Comparison of ENCODE assay signal across 1 cellular context in the genomic region with DNA sequence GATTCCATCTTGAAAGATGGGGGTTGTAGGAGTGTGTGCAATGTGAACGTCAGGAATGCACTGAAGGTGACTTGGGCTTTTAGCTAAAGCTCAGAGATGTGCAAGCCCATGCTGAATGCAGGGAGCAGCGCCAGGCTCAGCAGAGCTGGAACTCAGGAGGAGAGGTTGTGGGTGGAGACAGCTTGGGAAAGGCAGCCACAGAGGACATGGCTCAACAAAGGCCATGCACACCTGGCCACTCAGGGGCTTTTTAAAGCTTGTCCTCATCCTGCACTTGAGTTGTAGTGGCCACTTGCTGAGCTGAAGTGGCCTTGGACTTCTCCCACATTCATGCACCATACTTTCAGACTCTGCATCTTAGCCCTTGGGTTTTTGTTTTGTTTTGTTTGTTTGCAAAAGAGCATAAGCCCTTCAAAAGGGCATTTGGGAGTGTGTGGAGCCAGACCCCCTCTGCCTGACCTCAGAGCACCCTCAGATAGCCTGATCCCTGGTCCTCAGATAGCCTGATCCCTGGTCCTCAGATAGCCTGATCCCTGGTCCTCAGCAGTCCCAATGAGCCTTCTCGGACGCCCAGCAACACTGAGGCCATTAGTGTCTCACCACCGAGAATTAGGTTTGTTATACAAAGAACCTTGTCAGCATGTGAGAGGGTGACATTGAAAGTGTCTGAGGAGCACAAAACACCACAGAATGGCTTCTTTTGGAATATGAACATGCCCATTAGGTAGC.
TF ChIP-seq lines count a peak whose summit lies in the region.

No MANE protein-coding gene starts in this region.

TF ChIP-seq in K562, 482 proteins besides CTCF, POLR2A, EP300 and RAD21 (continued from another document and continues in another):
- TF ChIP-seq, protein P1, sequence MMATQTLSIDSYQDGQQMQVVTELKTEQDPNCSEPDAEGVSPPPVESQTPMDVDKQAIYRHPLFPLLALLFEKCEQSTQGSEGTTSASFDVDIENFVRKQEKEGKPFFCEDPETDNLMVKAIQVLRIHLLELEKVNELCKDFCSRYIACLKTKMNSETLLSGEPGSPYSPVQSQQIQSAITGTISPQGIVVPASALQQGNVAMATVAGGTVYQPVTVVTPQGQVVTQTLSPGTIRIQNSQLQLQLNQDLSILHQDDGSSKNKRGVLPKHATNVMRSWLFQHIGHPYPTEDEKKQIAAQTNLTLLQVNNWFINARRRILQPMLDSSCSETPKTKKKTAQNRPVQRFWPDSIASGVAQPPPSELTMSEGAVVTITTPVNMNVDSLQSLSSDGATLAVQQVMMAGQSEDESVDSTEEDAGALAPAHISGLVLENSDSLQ (IDR thresholded peaks at IDR 0.05), result no peak
- TF ChIP-seq BHLHE40 (IDR thresholded peaks at IDR 0.05; ENCODE audit: low read length) (no peak; the same call in 1 of the 2 replicates), ZNF764 (CRISPR knock-in tag; IDR thresholded peaks at IDR 0.05; ENCODE audit: low read depth) (no peak), U2AF1 (optimal IDR thresholded peaks at IDR 0.05; ENCODE audit: low read depth, low read length) (no peak), ZFP1 (CRISPR knock-in tag; IDR thresholded peaks at IDR 0.05) (no peak), NCOA6 (IDR thresholded peaks at IDR 0.05) (no peak), ZNF431 (CRISPR knock-in tag; IDR thresholded peaks at IDR 0.05) (no peak), ARNT (IDR thresholded peaks at IDR 0.05) (no peak), HNRNPUL1 (IDR thresholded peaks at IDR 0.05; ENCODE audit: low read length) (no peak), NEUROD1 (IDR thresholded peaks at IDR 0.05; ENCODE audit: borderline replicate concordance, low read depth, low read length, partially characterized antibody) (no peak), NR3C1 (CRISPR knock-in tag; IDR thresholded peaks at IDR 0.05) (no peak), HDAC1 (IDR thresholded peaks at IDR 0.05) (no peak), DDX20 (tag; IDR thresholded peaks at IDR 0.05; ENCODE audit: low read depth) (no peak), SRSF7 (optimal IDR thresholded peaks at IDR 0.05; ENCODE audit: low read depth, low read length) (no peak)
- TF ChIP-seq, protein P2, sequence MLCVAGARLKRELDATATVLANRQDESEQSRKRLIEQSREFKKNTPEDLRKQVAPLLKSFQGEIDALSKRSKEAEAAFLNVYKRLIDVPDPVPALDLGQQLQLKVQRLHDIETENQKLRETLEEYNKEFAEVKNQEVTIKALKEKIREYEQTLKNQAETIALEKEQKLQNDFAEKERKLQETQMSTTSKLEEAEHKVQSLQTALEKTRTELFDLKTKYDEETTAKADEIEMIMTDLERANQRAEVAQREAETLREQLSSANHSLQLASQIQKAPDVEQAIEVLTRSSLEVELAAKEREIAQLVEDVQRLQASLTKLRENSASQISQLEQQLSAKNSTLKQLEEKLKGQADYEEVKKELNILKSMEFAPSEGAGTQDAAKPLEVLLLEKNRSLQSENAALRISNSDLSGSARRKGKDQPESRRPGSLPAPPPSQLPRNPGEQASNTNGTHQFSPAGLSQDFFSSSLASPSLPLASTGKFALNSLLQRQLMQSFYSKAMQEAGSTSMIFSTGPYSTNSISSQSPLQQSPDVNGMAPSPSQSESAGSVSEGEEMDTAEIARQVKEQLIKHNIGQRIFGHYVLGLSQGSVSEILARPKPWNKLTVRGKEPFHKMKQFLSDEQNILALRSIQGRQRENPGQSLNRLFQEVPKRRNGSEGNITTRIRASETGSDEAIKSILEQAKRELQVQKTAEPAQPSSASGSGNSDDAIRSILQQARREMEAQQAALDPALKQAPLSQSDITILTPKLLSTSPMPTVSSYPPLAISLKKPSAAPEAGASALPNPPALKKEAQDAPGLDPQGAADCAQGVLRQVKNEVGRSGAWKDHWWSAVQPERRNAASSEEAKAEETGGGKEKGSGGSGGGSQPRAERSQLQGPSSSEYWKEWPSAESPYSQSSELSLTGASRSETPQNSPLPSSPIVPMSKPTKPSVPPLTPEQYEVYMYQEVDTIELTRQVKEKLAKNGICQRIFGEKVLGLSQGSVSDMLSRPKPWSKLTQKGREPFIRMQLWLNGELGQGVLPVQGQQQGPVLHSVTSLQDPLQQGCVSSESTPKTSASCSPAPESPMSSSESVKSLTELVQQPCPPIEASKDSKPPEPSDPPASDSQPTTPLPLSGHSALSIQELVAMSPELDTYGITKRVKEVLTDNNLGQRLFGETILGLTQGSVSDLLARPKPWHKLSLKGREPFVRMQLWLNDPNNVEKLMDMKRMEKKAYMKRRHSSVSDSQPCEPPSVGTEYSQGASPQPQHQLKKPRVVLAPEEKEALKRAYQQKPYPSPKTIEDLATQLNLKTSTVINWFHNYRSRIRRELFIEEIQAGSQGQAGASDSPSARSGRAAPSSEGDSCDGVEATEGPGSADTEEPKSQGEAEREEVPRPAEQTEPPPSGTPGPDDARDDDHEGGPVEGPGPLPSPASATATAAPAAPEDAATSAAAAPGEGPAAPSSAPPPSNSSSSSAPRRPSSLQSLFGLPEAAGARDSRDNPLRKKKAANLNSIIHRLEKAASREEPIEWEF (CRISPR knock-in tag; IDR thresholded peaks at IDR 0.05), result no peak
- TF ChIP-seq, protein P3, sequence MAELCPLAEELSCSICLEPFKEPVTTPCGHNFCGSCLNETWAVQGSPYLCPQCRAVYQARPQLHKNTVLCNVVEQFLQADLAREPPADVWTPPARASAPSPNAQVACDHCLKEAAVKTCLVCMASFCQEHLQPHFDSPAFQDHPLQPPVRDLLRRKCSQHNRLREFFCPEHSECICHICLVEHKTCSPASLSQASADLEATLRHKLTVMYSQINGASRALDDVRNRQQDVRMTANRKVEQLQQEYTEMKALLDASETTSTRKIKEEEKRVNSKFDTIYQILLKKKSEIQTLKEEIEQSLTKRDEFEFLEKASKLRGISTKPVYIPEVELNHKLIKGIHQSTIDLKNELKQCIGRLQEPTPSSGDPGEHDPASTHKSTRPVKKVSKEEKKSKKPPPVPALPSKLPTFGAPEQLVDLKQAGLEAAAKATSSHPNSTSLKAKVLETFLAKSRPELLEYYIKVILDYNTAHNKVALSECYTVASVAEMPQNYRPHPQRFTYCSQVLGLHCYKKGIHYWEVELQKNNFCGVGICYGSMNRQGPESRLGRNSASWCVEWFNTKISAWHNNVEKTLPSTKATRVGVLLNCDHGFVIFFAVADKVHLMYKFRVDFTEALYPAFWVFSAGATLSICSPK (IDR thresholded peaks at IDR 0.05; ENCODE audit: borderline replicate concordance), result no peak
- TF ChIP-seq, protein P4, sequence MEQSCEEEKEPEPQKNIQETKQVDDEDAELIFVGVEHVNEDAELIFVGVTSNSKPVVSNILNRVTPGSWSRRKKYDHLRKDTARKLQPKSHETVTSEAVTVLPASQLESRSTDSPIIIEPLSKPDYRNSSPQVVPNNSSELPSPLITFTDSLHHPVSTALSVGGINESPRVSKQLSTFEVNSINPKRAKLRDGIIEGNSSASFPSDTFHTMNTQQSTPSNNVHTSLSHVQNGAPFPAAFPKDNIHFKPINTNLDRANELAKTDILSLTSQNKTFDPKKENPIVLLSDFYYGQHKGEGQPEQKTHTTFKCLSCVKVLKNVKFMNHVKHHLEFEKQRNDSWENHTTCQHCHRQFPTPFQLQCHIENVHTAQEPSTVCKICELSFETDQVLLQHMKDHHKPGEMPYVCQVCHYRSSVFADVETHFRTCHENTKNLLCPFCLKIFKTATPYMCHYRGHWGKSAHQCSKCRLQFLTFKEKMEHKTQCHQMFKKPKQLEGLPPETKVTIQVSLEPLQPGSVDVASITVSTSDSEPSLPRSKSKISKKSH (CRISPR knock-in tag; IDR thresholded peaks at IDR 0.05), result no peak
- TF ChIP-seq, protein P5, sequence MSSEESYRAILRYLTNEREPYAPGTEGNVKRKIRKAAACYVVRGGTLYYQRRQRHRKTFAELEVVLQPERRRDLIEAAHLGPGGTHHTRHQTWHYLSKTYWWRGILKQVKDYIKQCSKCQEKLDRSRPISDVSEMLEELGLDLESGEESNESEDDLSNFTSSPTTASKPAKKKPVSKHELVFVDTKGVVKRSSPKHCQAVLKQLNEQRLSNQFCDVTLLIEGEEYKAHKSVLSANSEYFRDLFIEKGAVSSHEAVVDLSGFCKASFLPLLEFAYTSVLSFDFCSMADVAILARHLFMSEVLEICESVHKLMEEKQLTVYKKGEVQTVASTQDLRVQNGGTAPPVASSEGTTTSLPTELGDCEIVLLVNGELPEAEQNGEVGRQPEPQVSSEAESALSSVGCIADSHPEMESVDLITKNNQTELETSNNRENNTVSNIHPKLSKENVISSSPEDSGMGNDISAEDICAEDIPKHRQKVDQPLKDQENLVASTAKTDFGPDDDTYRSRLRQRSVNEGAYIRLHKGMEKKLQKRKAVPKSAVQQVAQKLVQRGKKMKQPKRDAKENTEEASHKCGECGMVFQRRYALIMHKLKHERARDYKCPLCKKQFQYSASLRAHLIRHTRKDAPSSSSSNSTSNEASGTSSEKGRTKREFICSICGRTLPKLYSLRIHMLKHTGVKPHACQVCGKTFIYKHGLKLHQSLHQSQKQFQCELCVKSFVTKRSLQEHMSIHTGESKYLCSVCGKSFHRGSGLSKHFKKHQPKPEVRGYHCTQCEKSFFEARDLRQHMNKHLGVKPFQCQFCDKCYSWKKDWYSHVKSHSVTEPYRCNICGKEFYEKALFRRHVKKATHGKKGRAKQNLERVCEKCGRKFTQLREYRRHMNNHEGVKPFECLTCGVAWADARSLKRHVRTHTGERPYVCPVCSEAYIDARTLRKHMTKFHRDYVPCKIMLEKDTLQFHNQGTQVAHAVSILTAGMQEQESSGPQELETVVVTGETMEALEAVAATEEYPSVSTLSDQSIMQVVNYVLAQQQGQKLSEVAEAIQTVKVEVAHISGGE (CRISPR knock-in tag; IDR thresholded peaks at IDR 0.05), result no peak
- TF ChIP-seq, protein P6, sequence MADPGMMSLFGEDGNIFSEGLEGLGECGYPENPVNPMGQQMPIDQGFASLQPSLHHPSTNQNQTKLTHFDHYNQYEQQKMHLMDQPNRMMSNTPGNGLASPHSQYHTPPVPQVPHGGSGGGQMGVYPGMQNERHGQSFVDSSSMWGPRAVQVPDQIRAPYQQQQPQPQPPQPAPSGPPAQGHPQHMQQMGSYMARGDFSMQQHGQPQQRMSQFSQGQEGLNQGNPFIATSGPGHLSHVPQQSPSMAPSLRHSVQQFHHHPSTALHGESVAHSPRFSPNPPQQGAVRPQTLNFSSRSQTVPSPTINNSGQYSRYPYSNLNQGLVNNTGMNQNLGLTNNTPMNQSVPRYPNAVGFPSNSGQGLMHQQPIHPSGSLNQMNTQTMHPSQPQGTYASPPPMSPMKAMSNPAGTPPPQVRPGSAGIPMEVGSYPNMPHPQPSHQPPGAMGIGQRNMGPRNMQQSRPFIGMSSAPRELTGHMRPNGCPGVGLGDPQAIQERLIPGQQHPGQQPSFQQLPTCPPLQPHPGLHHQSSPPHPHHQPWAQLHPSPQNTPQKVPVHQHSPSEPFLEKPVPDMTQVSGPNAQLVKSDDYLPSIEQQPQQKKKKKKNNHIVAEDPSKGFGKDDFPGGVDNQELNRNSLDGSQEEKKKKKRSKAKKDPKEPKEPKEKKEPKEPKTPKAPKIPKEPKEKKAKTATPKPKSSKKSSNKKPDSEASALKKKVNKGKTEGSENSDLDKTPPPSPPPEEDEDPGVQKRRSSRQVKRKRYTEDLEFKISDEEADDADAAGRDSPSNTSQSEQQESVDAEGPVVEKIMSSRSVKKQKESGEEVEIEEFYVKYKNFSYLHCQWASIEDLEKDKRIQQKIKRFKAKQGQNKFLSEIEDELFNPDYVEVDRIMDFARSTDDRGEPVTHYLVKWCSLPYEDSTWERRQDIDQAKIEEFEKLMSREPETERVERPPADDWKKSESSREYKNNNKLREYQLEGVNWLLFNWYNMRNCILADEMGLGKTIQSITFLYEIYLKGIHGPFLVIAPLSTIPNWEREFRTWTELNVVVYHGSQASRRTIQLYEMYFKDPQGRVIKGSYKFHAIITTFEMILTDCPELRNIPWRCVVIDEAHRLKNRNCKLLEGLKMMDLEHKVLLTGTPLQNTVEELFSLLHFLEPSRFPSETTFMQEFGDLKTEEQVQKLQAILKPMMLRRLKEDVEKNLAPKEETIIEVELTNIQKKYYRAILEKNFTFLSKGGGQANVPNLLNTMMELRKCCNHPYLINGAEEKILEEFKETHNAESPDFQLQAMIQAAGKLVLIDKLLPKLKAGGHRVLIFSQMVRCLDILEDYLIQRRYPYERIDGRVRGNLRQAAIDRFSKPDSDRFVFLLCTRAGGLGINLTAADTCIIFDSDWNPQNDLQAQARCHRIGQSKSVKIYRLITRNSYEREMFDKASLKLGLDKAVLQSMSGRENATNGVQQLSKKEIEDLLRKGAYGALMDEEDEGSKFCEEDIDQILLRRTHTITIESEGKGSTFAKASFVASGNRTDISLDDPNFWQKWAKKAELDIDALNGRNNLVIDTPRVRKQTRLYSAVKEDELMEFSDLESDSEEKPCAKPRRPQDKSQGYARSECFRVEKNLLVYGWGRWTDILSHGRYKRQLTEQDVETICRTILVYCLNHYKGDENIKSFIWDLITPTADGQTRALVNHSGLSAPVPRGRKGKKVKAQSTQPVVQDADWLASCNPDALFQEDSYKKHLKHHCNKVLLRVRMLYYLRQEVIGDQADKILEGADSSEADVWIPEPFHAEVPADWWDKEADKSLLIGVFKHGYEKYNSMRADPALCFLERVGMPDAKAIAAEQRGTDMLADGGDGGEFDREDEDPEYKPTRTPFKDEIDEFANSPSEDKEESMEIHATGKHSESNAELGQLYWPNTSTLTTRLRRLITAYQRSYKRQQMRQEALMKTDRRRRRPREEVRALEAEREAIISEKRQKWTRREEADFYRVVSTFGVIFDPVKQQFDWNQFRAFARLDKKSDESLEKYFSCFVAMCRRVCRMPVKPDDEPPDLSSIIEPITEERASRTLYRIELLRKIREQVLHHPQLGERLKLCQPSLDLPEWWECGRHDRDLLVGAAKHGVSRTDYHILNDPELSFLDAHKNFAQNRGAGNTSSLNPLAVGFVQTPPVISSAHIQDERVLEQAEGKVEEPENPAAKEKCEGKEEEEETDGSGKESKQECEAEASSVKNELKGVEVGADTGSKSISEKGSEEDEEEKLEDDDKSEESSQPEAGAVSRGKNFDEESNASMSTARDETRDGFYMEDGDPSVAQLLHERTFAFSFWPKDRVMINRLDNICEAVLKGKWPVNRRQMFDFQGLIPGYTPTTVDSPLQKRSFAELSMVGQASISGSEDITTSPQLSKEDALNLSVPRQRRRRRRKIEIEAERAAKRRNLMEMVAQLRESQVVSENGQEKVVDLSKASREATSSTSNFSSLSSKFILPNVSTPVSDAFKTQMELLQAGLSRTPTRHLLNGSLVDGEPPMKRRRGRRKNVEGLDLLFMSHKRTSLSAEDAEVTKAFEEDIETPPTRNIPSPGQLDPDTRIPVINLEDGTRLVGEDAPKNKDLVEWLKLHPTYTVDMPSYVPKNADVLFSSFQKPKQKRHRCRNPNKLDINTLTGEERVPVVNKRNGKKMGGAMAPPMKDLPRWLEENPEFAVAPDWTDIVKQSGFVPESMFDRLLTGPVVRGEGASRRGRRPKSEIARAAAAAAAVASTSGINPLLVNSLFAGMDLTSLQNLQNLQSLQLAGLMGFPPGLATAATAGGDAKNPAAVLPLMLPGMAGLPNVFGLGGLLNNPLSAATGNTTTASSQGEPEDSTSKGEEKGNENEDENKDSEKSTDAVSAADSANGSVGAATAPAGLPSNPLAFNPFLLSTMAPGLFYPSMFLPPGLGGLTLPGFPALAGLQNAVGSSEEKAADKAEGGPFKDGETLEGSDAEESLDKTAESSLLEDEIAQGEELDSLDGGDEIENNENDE (IDR thresholded peaks at IDR 0.05; ENCODE audit: low read depth, low read length), result no peak
